ENCODE assay signal across 1 cellular context in genomic region chrX:154541589-154541895, GRCh38.
TF ChIP-seq lines count a peak whose summit lies in the region.

No MANE protein-coding gene starts in this region.

TF ChIP-seq in SK-N-SH, 30 proteins besides CTCF, POLR2A, EP300 and RAD21 (continued from another document):
- TF ChIP-seq PBX3 (IDR thresholded peaks at IDR 0.05) (no peak), FOSL2 (IDR thresholded peaks at IDR 0.05; ENCODE audit: borderline replicate concordance, low read depth) (no peak), ZBTB33 (IDR thresholded peaks at IDR 0.05; ENCODE audit: borderline replicate concordance, low read depth) (no peak), MAX (IDR thresholded peaks at IDR 0.05; ENCODE audit: low read depth) (no peak), REST (IDR thresholded peaks at IDR 0.05; ENCODE audit: low read depth, low read length) (no peak), JUND (IDR thresholded peaks at IDR 0.05) (no peak), RFX5 (IDR thresholded peaks at IDR 0.05; ENCODE audit: low read length) (no peak), NRF1 (IDR thresholded peaks at IDR 0.05; ENCODE audit: low read depth, low read length) (no peak), EZH2phosphoT487 (IDR thresholded peaks at IDR 0.05; ENCODE audit: borderline replicate concordance, low read depth) (no peak), USF1 (IDR thresholded peaks at IDR 0.05; ENCODE audit: borderline replicate concordance, low read depth) (no peak), TCF12 (IDR thresholded peaks at IDR 0.05) (no peak), MXI1 (IDR thresholded peaks at IDR 0.05; ENCODE audit: low read depth, low read length) (no peak), TAF1 (IDR thresholded peaks at IDR 0.05; ENCODE audit: borderline replicate concordance, low read depth, low read length) (no peak), NFIC (IDR thresholded peaks at IDR 0.05; ENCODE audit: borderline replicate concordance) (no peak), MEF2A (IDR thresholded peaks at IDR 0.05; ENCODE audit: borderline replicate concordance, low read depth) (no peak), SIN3A (IDR thresholded peaks at IDR 0.05; ENCODE audit: borderline replicate concordance, low read depth, low read length) (no peak)
